Comparison of ENCODE assay signal across 8 cellular contexts in genomic region chr10:5944389-5945202, GRCh38. TPM values are rescaled to one million over a fixed set of nuclear protein-coding genes. Genes with fewer than 3 reads are reported as not detected.
DNase-seq lines count a peak whose midpoint lies in the region; ATAC-seq and TF ChIP-seq lines count a peak whose summit lies in the region.

No MANE protein-coding gene starts in this region.

- H3K9me3 ChIP-seq in adrenal gland (replicated peaks in 1 of 3) (no peaks in the 10 kb centered on the region), skeletal muscle satellite cell (replicated peaks; ENCODE audit: low read length) (no peaks in the 10 kb centered on the region)

- H3K4me3 ChIP-seq in adrenal gland (peak overlapping the region in 1 of 4 donors; percentile 38), skeletal muscle satellite cell (ENCODE audit: low read length) (peak overlapping the region; percentile 33)

- ATAC-seq in left cardiac atrium: peak; percentile 70 to 75
- ATAC-seq in HG02610 (IDR thresholded peaks at IDR 0.05; ENCODE audit: unreplicated experiment): no peak

- no peak for TF ChIP-seq CTCF in adrenal gland (IDR thresholded peaks at IDR 0.05)

- H3K27ac ChIP-seq in adrenal gland: peak overlapping the region; percentile 52 to 94 (median 82)

- intact Hi-C loops in adrenal gland (cut with DNase I) (no loop called here), left cardiac atrium (cut with DNase I) (loop anchor here in 1 of 2 donors (10.0 kb wide), 1 partner anchor 150 kb away; no protein-coding TSS in a partner anchor)

- H3K9ac ChIP-seq in skeletal muscle satellite cell (ENCODE audit: low read depth, low read length): peak overlapping the region; percentile 76

- H3K27me3 ChIP-seq in adrenal gland: no peaks in the 10 kb centered on the region
- no peaks in the 10 kb centered on the region for H3K27me3 ChIP-seq in skeletal muscle satellite cell (ENCODE audit: control insufficient read depth, insufficient read depth, low read length)

- TF ChIP-seq POLR2A in adrenal gland (IDR thresholded peaks at IDR 0.05): peak in 1 of 2 donors; percentile 21

- H3K36me3 ChIP-seq in adrenal gland (replicated peaks in 1 of 2): no peaks in the 10 kb centered on the region
- no peaks in the 10 kb centered on the region for H3K36me3 ChIP-seq in skeletal muscle satellite cell (ENCODE audit: insufficient read depth, low read length)

- peak overlapping the region; percentile 74 for H3K4me2 ChIP-seq in skeletal muscle satellite cell (ENCODE audit: low read length)

- H3K4me1 ChIP-seq in adrenal gland (replicated peaks in 1 of 2): peaks cover 9 to 50% of the 10 kb centered on the region in 2 donors
- peaks cover 35% of the 10 kb centered on the region for H3K4me1 ChIP-seq in skeletal muscle satellite cell (ENCODE audit: control insufficient read depth, insufficient read depth, low read length)

- DNase-seq in GOT3 (lab: John Stamatoyannopoulos, UW) (peak; percentile 43), adrenal gland (peak; percentile 85 to 96 (median 92)), left cardiac atrium (peak; percentile 91), MV-4-11 (lab: John Stamatoyannopoulos, UW) (no peak), NCI-H1417 treated with DMSO at 0.1 percent for 48 hours (lab: John Stamatoyannopoulos, UW) (no peak)
- no peak for DNase-seq in activated naive CD4-positive, alpha-beta T cell (lab: John Stamatoyannopoulos, UW)

- 34 to 44% (median 42%) methylated on average over 7 of the region's 7 CpGs for WGBS in adrenal gland, 4 donors

RNA-seq across cellular contexts. Expression of gene IL15RA, which starts 32.7 kb away (rescaled TPM):
- total RNA-seq in adrenal gland (10 to 100 TPM in 5 of 8 donors, 1 to 10 TPM in 3; 7.3 to 55.8 (median 11.7) TPM), left cardiac atrium (10 to 100 TPM; 10.9 to 15.7 TPM)
- 10 to 100 TPM in 1 of 3 donors, 1 to 10 TPM in 2; 6.8 to 11.0 (median 9.5) TPM for polyA plus RNA-seq in adrenal gland
- 1.1 and 3.0 TPM in 2 replicates for total RNA-seq in skeletal muscle satellite cell (2012; rRNA removed)

RNA-seq across cellular contexts. Expression of gene FBH1, which starts 54.6 kb away (rescaled TPM):
- total RNA-seq in adrenal gland: 100 to 1,000 TPM in 4 of 8 donors, 10 to 100 TPM in 4; 68.9 to 165 (median 99.2) TPM
- polyA plus RNA-seq in adrenal gland: 100 to 1,000 TPM in 2 of 3 donors, 10 to 100 TPM in 1; 91.4 to 154 (median 137) TPM
- 10 to 100 TPM; 67.4 to 85.1 TPM for total RNA-seq in left cardiac atrium
- 67.9 and 85.7 TPM in 2 replicates for total RNA-seq in skeletal muscle satellite cell (2012; rRNA removed)

RNA-seq across cellular contexts. Expression of gene ANKRD16, which starts 54.9 kb away (rescaled TPM):
- total RNA-seq in adrenal gland (10 to 100 TPM in 3 of 8 donors, 1 to 10 TPM in 5; 5.9 to 12.4 (median 7.0) TPM), left cardiac atrium (1 to 10 TPM; 2.8 to 4.2 TPM)
- polyA plus RNA-seq in adrenal gland: 1 to 10 TPM; 4.0 to 6.1 (median 5.8) TPM
- total RNA-seq in skeletal muscle satellite cell (2012; rRNA removed): 9.8 and 9.9 TPM in 2 replicates

Comparison
In these comparisons a context has a peak if more than half of its experiments do, and no peak if none do; other contexts are left out.
1. DNase-seq: peak in GOT3 (single experiment), adrenal gland (7 of 7) and left cardiac atrium (single experiment); none in MV-4-11 (single experiment), NCI-H1417 treated with DMSO at 0.1 percent for 48 hours (single experiment) and activated naive CD4-positive, alpha-beta T cell (0 of 4).